ENCODE assay signal across 18 cellular contexts in the genomic region with DNA sequence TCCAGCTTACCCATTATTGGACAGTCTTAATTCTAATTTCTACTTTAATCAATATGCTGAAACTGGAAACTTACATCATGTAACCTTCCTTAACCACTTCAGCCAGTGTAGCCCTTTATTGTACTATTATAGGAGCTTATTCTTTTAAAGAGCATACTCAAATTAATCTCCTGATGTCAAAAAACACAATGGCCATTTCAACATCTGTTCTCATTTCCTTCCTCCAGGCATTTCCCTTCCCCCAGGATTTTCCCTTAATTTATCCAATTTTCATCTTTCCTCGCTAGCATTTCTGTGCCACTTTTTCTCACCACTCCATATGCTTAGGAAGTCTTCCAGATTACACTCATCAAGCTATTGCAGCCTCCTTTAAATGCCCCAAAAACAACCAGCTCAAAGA.
DNase-seq lines count a peak whose midpoint lies in the region; ATAC-seq, FAIRE-seq and TF ChIP-seq lines count a peak whose summit lies in the region.
"Had no signal": no experiment of that assay in that cellular context is flagged by ENCODE, and none has a peak within 500 bp of the region (broad histone marks: within the 10 kb centered on the region; RNA-seq: fewer than 3 reads in every experiment).

No MANE protein-coding gene starts in this region.

- CTCF ChIA-PET in endothelial cell of umbilical vein (lab: Charles Lee) = interaction anchor here (2.8 kb wide), 1 partner anchor 29 kb away, joined by 16 read pairs; no protein-coding TSS in a partner anchor

- POLR2A ChIA-PET in endothelial cell of umbilical vein (lab: Charles Lee) = no interaction called here

- no peaks in the 10 kb centered on the region for H3K4me1 Mint-ChIP-seq in type B pancreatic cell (ENCODE audit: unreplicated experiment)
- H3K4me1 Mint-ChIP-seq: CD8-positive, alpha-beta memory T cell had no signal

- BruUV-seq in endothelial cell of umbilical vein (replicated peaks; lab: Mats Ljungman, UMichigan) = no TSS peak

- no peak for TF ChIP-seq POLR2A in endothelial cell of umbilical vein (IDR thresholded peaks at IDR 0.05; ENCODE audit: low read depth, low read length)
- TF ChIP-seq POLR2A in vagina (IDR thresholded peaks at IDR 0.05) = no peak
- no peak for TF ChIP-seq POLR2A in body of pancreas (IDR thresholded peaks at IDR 0.05)

- H3K9me3 Mint-ChIP-seq in type B pancreatic cell = no peaks in the 10 kb centered on the region

- H2AFZ ChIP-seq in endothelial cell of umbilical vein (ENCODE audit: low read depth, low read length) = no peak overlapping the region

- DNase-seq in NCI-H2171 treated with DMSO at 0.1 percent for 48 hours (lab: John Stamatoyannopoulos, UW) (peak; percentile 33), NCI-H2171 (lab: John Stamatoyannopoulos, UW) (no peak), NCI-H82 treated with DMSO at 0.1 percent for 48 hours (lab: John Stamatoyannopoulos, UW; ENCODE audit: unreplicated experiment) (peak; percentile 63), endothelial cell of umbilical vein (ENCODE audit: low read depth, low spot score) (peak; percentile 75), pulmonary artery endothelial cell (ENCODE audit: low read depth, low spot score) (peak; percentile 26), vagina (ENCODE audit: extremely low spot score in 2 of 2) (no peak), type B pancreatic cell (ENCODE audit: extremely low spot score, unreplicated experiment) (no peak), body of pancreas (no peak)
- DNase-seq: AML-193; Caco-2; CD8-positive, alpha-beta memory T cell; DND-41; GF-D8 had no signal

- no peaks in the 10 kb centered on the region for H3K27me3 ChIP-seq in endothelial cell of umbilical vein (ENCODE audit: control insufficient read depth in 2 of 2, insufficient read depth in 2 of 2, low read length in 2 of 2)
- H3K27me3 ChIP-seq in vagina = no peaks in the 10 kb centered on the region
- H3K27me3 ChIP-seq in body of pancreas = no peaks in the 10 kb centered on the region
- H3K27me3 ChIP-seq: BLaER1 had no signal

- H3K79me2 ChIP-seq in endothelial cell of umbilical vein (ENCODE audit: control insufficient read depth, insufficient read depth, low read length) = no peaks in the 10 kb centered on the region

- no peaks in the 10 kb centered on the region for H4K20me1 ChIP-seq in endothelial cell of umbilical vein (replicated peaks; ENCODE audit: control insufficient read depth, extremely low read depth, insufficient read depth, low read length)
- H4K20me1 ChIP-seq: BLaER1 had no signal

- 76 to 79% methylated on average over 1 of the region's 1 CpG for WGBS in body of pancreas, 2 donors

- no peaks in the 10 kb centered on the region for H3K9me3 ChIP-seq in endothelial cell of umbilical vein (replicated peaks; ENCODE audit: control insufficient read depth, insufficient read depth, low read length)
- H3K9me3 ChIP-seq in vagina = no peaks in the 10 kb centered on the region
- H3K9me3 ChIP-seq in body of pancreas = no peaks in the 10 kb centered on the region
- H3K9me3 ChIP-seq: BLaER1, Caco-2 had no signal

- H3K27me3 Mint-ChIP-seq in type B pancreatic cell = no peaks in the 10 kb centered on the region
- H3K27me3 Mint-ChIP-seq: CD8-positive, alpha-beta memory T cell had no signal

- H3K27ac Mint-ChIP-seq in type B pancreatic cell = no peak overlapping the region
- H3K27ac Mint-ChIP-seq: CD8-positive, alpha-beta memory T cell had no signal

- H3K4me1 ChIP-seq in endothelial cell of umbilical vein (ENCODE audit: control insufficient read depth, extremely low read depth, insufficient read depth, low read length) (peaks cover 5% of the 10 kb centered on the region), vagina (no peaks in the 10 kb centered on the region), body of pancreas (no peaks in the 10 kb centered on the region)
- H3K4me1 ChIP-seq: BLaER1, Caco-2 had no signal

- intact Hi-C loops in endothelial cell of umbilical vein (cut with micrococcal nuclease) = no loop called here
- intact Hi-C loops in vagina (cut with DNase I) = no loop called here
- intact Hi-C loops in body of pancreas (cut with DNase I) = no loop called here

- no peak overlapping the region for H3K4me2 ChIP-seq in endothelial cell of umbilical vein (ENCODE audit: insufficient read depth, low read length)
- H3K4me2 ChIP-seq: BLaER1 had no signal

- TF ChIP-seq CTCF in endothelial cell of umbilical vein (IDR thresholded peaks at IDR 0.05; ENCODE audit: extremely low read depth in 1 of 2, insufficient read depth in 1 of 2, low read depth in 1 of 2, low read length in 2 of 2) (no peak), vagina (IDR thresholded peaks at IDR 0.05) (no peak), type B pancreatic cell (conservative IDR thresholded peaks at IDR 0.05) (no peak), body of pancreas (IDR thresholded peaks at IDR 0.05) (no peak)

- H3K36me3 Mint-ChIP-seq in type B pancreatic cell = no peaks in the 10 kb centered on the region
- H3K36me3 Mint-ChIP-seq: CD8-positive, alpha-beta memory T cell had no signal

- no peaks in the 10 kb centered on the region for H3K9me1 ChIP-seq in endothelial cell of umbilical vein (replicated peaks; ENCODE audit: control insufficient read depth, extremely low read depth, insufficient read depth, low read length)

- H3K4me3 ChIP-seq in endothelial cell of umbilical vein (replicated peaks in 1 of 3; ENCODE audit: insufficient read depth in 1 of 3, low read depth in 1 of 3, low read length in 3 of 3) = no peak overlapping the region
- no peak overlapping the region for H3K4me3 ChIP-seq in vagina
- H3K4me3 ChIP-seq in body of pancreas = no peak overlapping the region
- H3K4me3 ChIP-seq: BLaER1 had no signal

- H3K9ac ChIP-seq in endothelial cell of umbilical vein (replicated peaks; ENCODE audit: extremely low read depth, insufficient read depth, low read length) = no peak overlapping the region
- H3K9ac ChIP-seq: BLaER1 had no signal

- H3K27ac ChIP-seq in endothelial cell of umbilical vein (ENCODE audit: insufficient read depth, low read depth, low read length) (no peak overlapping the region), vagina (no peak overlapping the region), body of pancreas (no peak overlapping the region)
- H3K27ac ChIP-seq: 22Rv1, BLaER1, HL-60 had no signal

- H3K4me3 Mint-ChIP-seq in type B pancreatic cell = no peak overlapping the region
- H3K4me3 Mint-ChIP-seq: CD8-positive, alpha-beta memory T cell had no signal

- H3K36me3 ChIP-seq in endothelial cell of umbilical vein (ENCODE audit: control insufficient read depth in 2 of 2, extremely low read depth in 1 of 2, insufficient read depth in 2 of 2, low read length in 2 of 2) = no peaks in the 10 kb centered on the region
- no peaks in the 10 kb centered on the region for H3K36me3 ChIP-seq in vagina
- H3K36me3 ChIP-seq in body of pancreas (replicated peaks in 1 of 2; ENCODE audit: insufficient read depth in 1 of 2, low read depth in 2 of 2) = no peaks in the 10 kb centered on the region
- H3K36me3 ChIP-seq: BLaER1 had no signal

- ATAC-seq in body of pancreas = no peak
- ATAC-seq: HCT116 had no signal

- FAIRE-seq in endothelial cell of umbilical vein (lab: Jason Lieb, UNC) = no peak
- FAIRE-seq: GM19239 had no signal

- dilution Hi-C loops in endothelial cell of umbilical vein (cut with MboI; ENCODE audit: extremely low pct_ligation_motif_present, low sequenced_read_pairs) = no loop called here

TF ChIP-seq in endothelial cell of umbilical vein, 7 proteins besides CTCF, POLR2A, EP300 and RAD21:
- TF ChIP-seq JUN (IDR thresholded peaks at IDR 0.05; ENCODE audit: borderline replicate concordance, insufficient read depth, insufficient read length, low read depth) (peak; percentile 45), EZH2 (IDR thresholded peaks at IDR 0.05; ENCODE audit: borderline replicate concordance, low read depth, low read length, severe bottlenecking) (no peak), MYC (IDR thresholded peaks at IDR 0.05; ENCODE audit: low read depth, low read length) (no peak), POLR2AphosphoS5 (IDR thresholded peaks at IDR 0.05; ENCODE audit: insufficient read depth, low read depth, low read length) (no peak), FOS (IDR thresholded peaks at IDR 0.05; ENCODE audit: borderline replicate concordance, insufficient read depth, low read length) (no peak)

Comparison
In these comparisons a context has a peak if more than half of its experiments do, and no peak if none do; other contexts are left out.
1. DNase-seq: peak in NCI-H2171 treated with DMSO at 0.1 percent for 48 hours (single experiment), NCI-H82 treated with DMSO at 0.1 percent for 48 hours (single experiment), endothelial cell of umbilical vein (single experiment) and pulmonary artery endothelial cell (single experiment); none in NCI-H2171 (single experiment), vagina (0 of 2), type B pancreatic cell (single experiment) and body of pancreas (0 of 4).